In the genomic region with DNA sequence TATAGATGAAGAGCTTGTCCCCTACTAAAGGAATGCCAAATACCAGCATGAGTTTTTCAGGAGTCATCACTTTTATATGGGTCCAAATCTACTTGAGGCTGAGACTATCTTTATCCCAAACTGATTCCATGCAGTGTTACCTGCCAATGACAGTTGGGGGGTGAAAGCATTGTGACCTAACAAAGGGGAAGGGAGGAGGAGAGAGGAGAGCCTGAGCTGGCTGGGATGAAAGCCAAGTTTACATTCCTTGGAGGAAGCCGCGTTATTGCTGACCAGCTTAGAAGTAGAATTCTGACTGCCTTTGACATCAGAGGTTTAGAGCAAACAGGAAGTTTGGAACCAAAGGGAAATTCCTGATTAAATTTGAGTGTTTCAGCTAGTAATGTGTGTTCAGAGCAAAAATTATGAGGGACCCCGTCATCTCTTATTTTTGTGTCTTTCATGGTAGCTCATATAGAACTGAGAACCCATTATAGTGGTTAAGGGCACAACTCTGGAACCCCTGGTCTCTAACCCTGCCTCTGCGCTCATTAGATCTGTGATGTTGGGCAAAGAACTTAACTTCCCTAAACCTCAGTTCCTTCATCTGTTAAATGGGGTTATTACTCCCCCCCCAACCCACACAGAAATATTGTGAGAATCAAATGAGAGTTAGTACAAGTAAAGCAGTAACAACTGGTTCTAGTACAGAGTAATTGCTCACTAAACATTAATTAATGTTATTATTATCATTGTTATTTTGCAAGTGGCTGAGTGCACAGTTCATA, we compare ENCODE assay signal across 8 cellular contexts.
DNase-seq lines count a peak whose midpoint lies in the region; ATAC-seq and TF ChIP-seq lines count a peak whose summit lies in the region.

No MANE protein-coding gene starts in this region.

- no peak overlapping the region for H3K4me3 ChIP-seq in SK-N-SH (ENCODE audit: low read depth in 2 of 2, low read length in 1 of 2)
- H3K4me3 ChIP-seq in rectal smooth muscle tissue (ENCODE audit: low read length) = no peak overlapping the region

- DNase-seq in GM03348 (ENCODE audit: low spot score) (peak; percentile 84), SK-N-SH (no peak), foreskin keratinocyte (peak; percentile 90 to 94), NAMALWA (ENCODE audit: low spot score) (no peak)
- DNase-seq in stimulated activated naive CD8-positive, alpha-beta T cell treated with anti-CD3 and anti-CD28 coated beads, Interleukin-15, Interleukin-2, amounts not matched to agents 100 U/mL and 50 U/mL, for 24 hours = no peak

- no peaks in the 10 kb centered on the region for H4K20me1 ChIP-seq in SK-N-SH (ENCODE audit: insufficient read depth)

- peaks cover 5% of the 10 kb centered on the region; the same call in 1 of the 2 replicates for H3K9me3 ChIP-seq in SK-N-SH

- TF ChIP-seq EP300 in SK-N-SH (IDR thresholded peaks at IDR 0.05; ENCODE audit: borderline replicate concordance in 1 of 2, low read depth in 1 of 2, low read length in 1 of 2) = peak; percentile 26 to 75; a peak in 2 of 4 replicates

- no peaks in the 10 kb centered on the region for H3K9me2 ChIP-seq in SK-N-SH

- H3K79me2 ChIP-seq in SK-N-SH (ENCODE audit: insufficient read depth) = peaks cover 13% of the 10 kb centered on the region; the same call in 1 of the 2 replicates

- no peak overlapping the region for H2AFZ ChIP-seq in SK-N-SH (ENCODE audit: low read depth)

- ATAC-seq in foreskin keratinocyte = peak; percentile 56
- ATAC-seq in HG03108 (IDR thresholded peaks at IDR 0.05; ENCODE audit: unreplicated experiment) = no peak
- ATAC-seq in stimulated activated naive CD8-positive, alpha-beta T cell treated with anti-CD3 and anti-CD28 coated beads, Interleukin-15, Interleukin-2, amounts not matched to agents 100 U/mL and 50 U/mL, for 24 hours = no peak
- no peak for ATAC-seq in HG03354 (IDR thresholded peaks at IDR 0.05; ENCODE audit: poor library complexity, severe bottlenecking, unreplicated experiment)

- H3F3A ChIP-seq in SK-N-SH (replicated peaks; ENCODE audit: insufficient read depth) = peaks cover 22% of the 10 kb centered on the region

- H3K27me3 ChIP-seq in SK-N-SH (ENCODE audit: insufficient read depth) (no peaks in the 10 kb centered on the region), foreskin keratinocyte (no peaks in the 10 kb centered on the region), rectal smooth muscle tissue (ENCODE audit: control insufficient read depth, insufficient read depth, low read length) (no peaks in the 10 kb centered on the region)

- H3K4me1 ChIP-seq in SK-N-SH (ENCODE audit: control insufficient read depth in 1 of 2, insufficient read depth in 2 of 2, low read depth in 1 of 2, low read length in 1 of 2) (peaks cover 0 to 16% of the 10 kb centered on the region in 2 experiments; a peak in 1 of 4 replicates), foreskin keratinocyte (peaks cover 15% of the 10 kb centered on the region), rectal smooth muscle tissue (ENCODE audit: control insufficient read depth, insufficient read depth, low read length) (peaks cover 2% of the 10 kb centered on the region)

- CTCF ChIA-PET in SK-N-SH (lab: Yijun Ruan, JAX) = interaction anchor here (1.1 kb wide), 1 partner anchor 91 kb away, joined by 3 read pairs; no protein-coding TSS in a partner anchor

- no peak for TF ChIP-seq RAD21 in SK-N-SH (IDR thresholded peaks at IDR 0.05; ENCODE audit: low read length)

- H3K27ac ChIP-seq in SK-N-SH (ENCODE audit: low read depth in 2 of 2, low read length in 1 of 2) (peak overlapping the region; percentile 78 to 93; a peak in 3 of 4 replicates), foreskin keratinocyte (peak overlapping the region; percentile 80), rectal smooth muscle tissue (ENCODE audit: low read depth, low read length) (peak overlapping the region; percentile 38)

- H3K36me3 ChIP-seq in SK-N-SH (replicated peaks in 1 of 2; ENCODE audit: control insufficient read depth in 1 of 2, insufficient read depth in 2 of 2, low read length in 1 of 2) (peaks cover 13 to 41% of the 10 kb centered on the region in 2 experiments), rectal smooth muscle tissue (ENCODE audit: control insufficient read depth, insufficient read depth, low read length) (peaks cover 3% of the 10 kb centered on the region)

- peak overlapping the region; percentile 62 for H3K4me2 ChIP-seq in SK-N-SH

- WGBS in SK-N-SH (ENCODE audit: low lambda C conversion rate) = 33% methylated on average over 4 of the region's 4 CpGs

- POLR2A ChIA-PET in SK-N-SH (lab: Yijun Ruan, JAX) = no interaction called here

- TF ChIP-seq CTCF in SK-N-SH (IDR thresholded peaks at IDR 0.05) (no peak), foreskin keratinocyte (conservative IDR thresholded peaks at IDR 0.05) (no peak)

- H3K9ac ChIP-seq in SK-N-SH (peak overlapping the region; percentile 47; the same call in 1 of the 2 replicates), rectal smooth muscle tissue (ENCODE audit: low read length) (no peak overlapping the region)

TF ChIP-seq in SK-N-SH, 30 proteins besides CTCF, POLR2A, EP300 and RAD21 (continues in another document):
- no peak for TF ChIP-seq FOXJ3 (CRISPR knock-in tag; IDR thresholded peaks at IDR 0.05)
- TF ChIP-seq USF1 (IDR thresholded peaks at IDR 0.05; ENCODE audit: borderline replicate concordance, low read depth) = no peak
- TF ChIP-seq YY1 (IDR thresholded peaks at IDR 0.05; ENCODE audit: low read depth) = no peak
- peak; percentile 94 for TF ChIP-seq TEAD4 (IDR thresholded peaks at IDR 0.05; ENCODE audit: borderline replicate concordance, insufficient read depth)
- no peak for TF ChIP-seq IRF3 (IDR thresholded peaks at IDR 0.05; ENCODE audit: low read depth, low read length)
- TF ChIP-seq RFX5 (IDR thresholded peaks at IDR 0.05; ENCODE audit: low read length) = no peak
- TF ChIP-seq RCOR1 (IDR thresholded peaks at IDR 0.05; ENCODE audit: low read length) = no peak
- TF ChIP-seq ELF1 (IDR thresholded peaks at IDR 0.05) = peak; percentile 72; the same call in 1 of the 2 replicates
- 0 out of 2 replicates have a peak, but pooled peaks have one; percentile 64 for TF ChIP-seq REST (IDR thresholded peaks at IDR 0.05; ENCODE audit: low read depth, low read length)
- peak; percentile 73 for TF ChIP-seq PBX3 (IDR thresholded peaks at IDR 0.05)
- no peak for TF ChIP-seq CHD2 (IDR thresholded peaks at IDR 0.05; ENCODE audit: low read length, partially characterized antibody)
- TF ChIP-seq FOSL2 (IDR thresholded peaks at IDR 0.05; ENCODE audit: borderline replicate concordance, low read depth) = peak; percentile 27; the same call in 1 of the 2 replicates
- no peak for TF ChIP-seq GATA2 (CRISPR knock-in tag; IDR thresholded peaks at IDR 0.05)

Comparison
In these comparisons a context has a peak if more than half of its experiments do, and no peak if none do; other contexts are left out.
1. DNase-seq: peak in GM03348 (single experiment) and foreskin keratinocyte (2 of 2); none in SK-N-SH (single experiment), NAMALWA (single experiment) and stimulated activated naive CD8-positive, alpha-beta T cell treated with anti-CD3 and anti-CD28 coated beads, Interleukin-15, Interleukin-2, amounts not matched to agents 100 U/mL and 50 U/mL, for 24 hours (single experiment).
2. Peak in every context shown above with its lines, with median percentiles within 50 percentile points of each other: H3K27ac ChIP-seq.